In genomic region chr12:101459642-101460346, GRCh38 we compare ENCODE assay signal across 10 cellular contexts. TPM values are rescaled to one million over a fixed set of nuclear protein-coding genes. Genes with fewer than 3 reads are reported as not detected.
DNase-seq lines count a peak whose midpoint lies in the region; ATAC-seq, FAIRE-seq and TF ChIP-seq lines count a peak whose summit lies in the region.
"Had no signal": no experiment of that assay in that cellular context is flagged by ENCODE, and none has a peak within 500 bp of the region (broad histone marks: within the 10 kb centered on the region; RNA-seq: fewer than 3 reads in every experiment).

No MANE protein-coding gene starts in this region.

- TF ChIP-seq CTCF in A549 (IDR thresholded peaks at IDR 0.05) (no peak), Peyer's patch (IDR thresholded peaks at IDR 0.05) (no peak), foreskin fibroblast (IDR thresholded peaks at IDR 0.05; ENCODE audit: low read depth, low read length) (no peak), adrenal gland (IDR thresholded peaks at IDR 0.05) (no peak), smooth muscle cell (IDR thresholded peaks at IDR 0.05; ENCODE audit: borderline replicate concordance, insufficient read depth, poor library complexity, severe bottlenecking) (no peak)

- TF ChIP-seq EP300 in A549 (IDR thresholded peaks at IDR 0.05) = no peak

- TF ChIP-seq POLR2A in A549 (IDR thresholded peaks at IDR 0.05; ENCODE audit: low read length) (no peak), Peyer's patch (IDR thresholded peaks at IDR 0.05) (no peak), adrenal gland (IDR thresholded peaks at IDR 0.05) (no peak)

- intact Hi-C loops in adrenal gland (cut with DNase I) = no loop called here

- H3K4me3 ChIP-seq in A549 (no peak overlapping the region), H7 (ENCODE audit: insufficient read depth, low read depth, low read length) (no peak overlapping the region), Peyer's patch (no peak overlapping the region), foreskin fibroblast (ENCODE audit: low read depth in 1 of 2, low read length in 2 of 2) (no peak overlapping the region), adrenal gland (no peak overlapping the region), smooth muscle cell (no peak overlapping the region)

- peak; percentile 20 to 28; a peak in 1 of 5 replicates for TF ChIP-seq RAD21 in A549 (conservative IDR thresholded peaks at IDR 0.05 in 1 of 2, IDR thresholded peaks at IDR 0.05 in 1 of 2)

- H3K36me3 ChIP-seq in H7 (replicated peaks; ENCODE audit: control insufficient read depth, insufficient read depth, low read length) (no peaks in the 10 kb centered on the region), Peyer's patch (no peaks in the 10 kb centered on the region), adrenal gland (replicated peaks in 1 of 2) (no peaks in the 10 kb centered on the region), smooth muscle cell (ENCODE audit: low read depth) (no peaks in the 10 kb centered on the region)

- H2AFZ ChIP-seq in smooth muscle cell (ENCODE audit: low read depth) = no peak overlapping the region

- H4K20me1 ChIP-seq in smooth muscle cell (ENCODE audit: low read depth) = no peaks in the 10 kb centered on the region

- DNase-seq in A549 (ENCODE audit: low read depth in 1 of 2, low spot score in 1 of 2) (peak; percentile 93 to 94), H7 (peak; percentile 26), Peyer's patch (peak in 2 of 3 donors; percentile 56 to 60), foreskin fibroblast (peak; percentile 12 to 68), adrenal gland (no peak), smooth muscle cell (lab: John Stamatoyannopoulos, UW; ENCODE audit: unreplicated experiment) (no peak)
- DNase-seq in central memory CD4-positive, alpha-beta T cell = no peak
- DNase-seq: activated T-cell treated with anti-CD3 and anti-CD28 coated beads, Interleukin-2, amount 50 U/mL, for 4 hours had no signal

- no peak overlapping the region for H3K9ac ChIP-seq in smooth muscle cell (ENCODE audit: low read depth)

- POLR2A ChIA-PET in A549 (lab: Yijun Ruan, JAX) = interaction anchor here (1.0 kb wide), 1 partner anchor 52 kb away, joined by 3 read pairs; the partner anchor contains the start of gene ARL1

- H3K4me2 ChIP-seq in A549 (peak overlapping the region; percentile 63), smooth muscle cell (no peak overlapping the region)

- H3K9me3 ChIP-seq in A549 (no peaks in the 10 kb centered on the region), Peyer's patch (no peaks in the 10 kb centered on the region), adrenal gland (replicated peaks in 1 of 3) (no peaks in the 10 kb centered on the region), smooth muscle cell (replicated peaks; ENCODE audit: low read depth) (no peaks in the 10 kb centered on the region)

- no peaks in the 10 kb centered on the region for H3K79me2 ChIP-seq in smooth muscle cell (ENCODE audit: low read depth)

- H3K27me3 ChIP-seq in H7 (ENCODE audit: control insufficient read depth, insufficient read depth, low read length) (no peaks in the 10 kb centered on the region), Peyer's patch (no peaks in the 10 kb centered on the region), adrenal gland (no peaks in the 10 kb centered on the region), smooth muscle cell (ENCODE audit: low read depth) (no peaks in the 10 kb centered on the region)

- ATAC-seq in A549 (peak; percentile 99 to 100), HG02610 (IDR thresholded peaks at IDR 0.05; ENCODE audit: unreplicated experiment) (no peak)
- ATAC-seq: activated T-cell treated with anti-CD3 and anti-CD28 coated beads, Interleukin-2, amount 50 U/mL, for 4 hours had no signal

- no peaks in the 10 kb centered on the region for H3F3A ChIP-seq in smooth muscle cell (ENCODE audit: low read depth)

- H3K4me1 ChIP-seq in A549 = peaks cover 17% of the 10 kb centered on the region
- H3K4me1 ChIP-seq in Peyer's patch = peaks cover 0 to 4% (median 0%) of the 10 kb centered on the region in 4 donors
- no peaks in the 10 kb centered on the region for H3K4me1 ChIP-seq in adrenal gland (replicated peaks in 1 of 2)
- no peaks in the 10 kb centered on the region for H3K4me1 ChIP-seq in smooth muscle cell (ENCODE audit: low read depth)

- H3K27ac ChIP-seq in A549 (peak overlapping the region; percentile 64 to 66), Peyer's patch (peak overlapping the region in 1 of 4 donors; percentile 5), adrenal gland (peak overlapping the region in 1 of 5 donors; percentile 12), smooth muscle cell (ENCODE audit: low read depth) (no peak overlapping the region)

- FAIRE-seq in A549 (lab: Jason Lieb, UNC) = no peak

- CTCF ChIA-PET in A549 (lab: Yijun Ruan, JAX) = interaction anchor here (0.7 to 1.5 kb wide), 2 partner anchors 31 to 45 kb away, joined by 3 read pairs; no protein-coding TSS in a partner anchor

- 3% methylated on average over 4 of the region's 4 CpGs for WGBS in A549 (ENCODE audit: missing lambda C conversion rate)
- 34 to 54% (median 37%) methylated on average over 4 of the region's 4 CpGs for WGBS in adrenal gland, 4 donors
- 43% methylated on average over 4 of the region's 4 CpGs for WGBS in smooth muscle cell (ENCODE audit: low lambda C conversion rate)

TF ChIP-seq in A549, 52 proteins besides CTCF, POLR2A, EP300 and RAD21 (continues in another document):
- TF ChIP-seq NPAS2 (CRISPR knock-in tag; IDR thresholded peaks at IDR 0.05; ENCODE audit: borderline replicate concordance) = no peak
- TF ChIP-seq HOXA7 (CRISPR knock-in tag; IDR thresholded peaks at IDR 0.05) = no peak
- TF ChIP-seq MAX (IDR thresholded peaks at IDR 0.05) = peak; percentile 51; the same call in 1 of the 2 replicates
- TF ChIP-seq CHD4 (IDR thresholded peaks at IDR 0.05; ENCODE audit: borderline replicate concordance) = peak; percentile 94; the same call in 1 of the 2 replicates
- no peak for TF ChIP-seq EHF (CRISPR knock-in tag; IDR thresholded peaks at IDR 0.05)
- peak; percentile 76; the same call in 1 of the 2 replicates for TF ChIP-seq KDM1A (IDR thresholded peaks at IDR 0.05; ENCODE audit: low read depth)
- no peak for TF ChIP-seq SMC3 (IDR thresholded peaks at IDR 0.05)
- no peak for TF ChIP-seq MAFK (IDR thresholded peaks at IDR 0.05; ENCODE audit: partially characterized antibody)
- no peak for TF ChIP-seq MYC (IDR thresholded peaks at IDR 0.05; ENCODE audit: borderline replicate concordance, low read length)
- TF ChIP-seq BCL3 (IDR thresholded peaks at IDR 0.05) = no peak
- no peak for TF ChIP-seq CHD2 (IDR thresholded peaks at IDR 0.05; ENCODE audit: low read length, partially characterized antibody)
- peak; percentile 57; the same call in 1 of the 2 replicates for TF ChIP-seq FOSL2 (IDR thresholded peaks at IDR 0.05)
- peak; percentile 90 for TF ChIP-seq FOSL2 (CRISPR knock-in tag; IDR thresholded peaks at IDR 0.05)
- peak; percentile 63 for TF ChIP-seq GATA3 (IDR thresholded peaks at IDR 0.05; ENCODE audit: borderline replicate concordance)
- TF ChIP-seq CEBPB (IDR thresholded peaks at IDR 0.05) = peak in 1 of 2 experiments; percentile 71; a peak in 1 of 4 replicates
- TF ChIP-seq RCOR1 (IDR thresholded peaks at IDR 0.05; ENCODE audit: low read depth, low read length) = no peak
- no peak for TF ChIP-seq HOXB5 (CRISPR knock-in tag; IDR thresholded peaks at IDR 0.05)
- no peak for TF ChIP-seq CBX8 (IDR thresholded peaks at IDR 0.05)
- TF ChIP-seq KDM5A (IDR thresholded peaks at IDR 0.05) = no peak
- no peak for TF ChIP-seq ESRRA (IDR thresholded peaks at IDR 0.05; ENCODE audit: borderline replicate concordance, low read length)
- TF ChIP-seq RNF2 (IDR thresholded peaks at IDR 0.05; ENCODE audit: borderline replicate concordance, low read depth) = no peak
- no peak for TF ChIP-seq NFE2L2 (conservative IDR thresholded peaks at IDR 0.05; ENCODE audit: low read length)

RNA-seq across cellular contexts. Expression of gene SPIC, which starts 15.3 kb away (rescaled TPM):
- polyA plus RNA-seq in A549 (2011; rRNA removed) (0.08 TPM in 1 of 2 replicates, not detected in the other), A549 (2017; fragmentation: RNase III; extraction: RNeasy Plus Mini Kit Qiagen cat#74134 plus additional on column Dnase treatment) (not detected in 3 replicates), adrenal gland (not detected), smooth muscle cell (not detected in 2 replicates)
- polyA plus RNA-seq in A549 (2012; cell fraction: cytosol; rRNA removed) = not detected in 2 replicates
- polyA plus RNA-seq in A549 (2012; cell fraction: nucleus; rRNA removed) = not detected in 2 replicates
- not detected in 2 replicates for polyA minus RNA-seq in A549 (2011; rRNA and poly(A)+ RNA removed)
- total RNA-seq in H7 (2014; rRNA removed; shearing (Covaris generic)) = not detected in 2 replicates
- total RNA-seq in Peyer's patch (not detected), adrenal gland (1 to 10 TPM in 1 of 8 donors, not detected in 7; 1.5 TPM), smooth muscle cell (not detected in 2 replicates)
- total RNA-seq: activated T-cell treated with anti-CD3 and anti-CD28 coated beads, Interleukin-2, amount 50 U/mL, for 4 hours; OCI-LY7 had no signal

RNA-seq across cellular contexts. Expression of gene ARL1, which starts 52.2 kb away (rescaled TPM):
- polyA plus RNA-seq in A549 (2011; rRNA removed) (141 and 154 TPM in 2 replicates), A549 (2017; fragmentation: RNase III; extraction: RNeasy Plus Mini Kit Qiagen cat#74134 plus additional on column Dnase treatment) (70.3 to 76.8 TPM (median 70.8 TPM) in 3 replicates), adrenal gland (100 to 1,000 TPM in 1 of 3 donors, 10 to 100 TPM in 2; 24.9 to 298 (median 28.8) TPM), smooth muscle cell (74.4 and 93.2 TPM in 2 replicates)
- 33.7 and 46.3 TPM in 2 replicates for polyA plus RNA-seq in A549 (2012; cell fraction: cytosol; rRNA removed)
- 11.7 and 14.1 TPM in 2 replicates for polyA plus RNA-seq in A549 (2012; cell fraction: nucleus; rRNA removed)
- 37.4 and 41.1 TPM in 2 replicates for polyA minus RNA-seq in A549 (2011; rRNA and poly(A)+ RNA removed)
- total RNA-seq in H7 (2014; rRNA removed; shearing (Covaris generic)) = 34.8 and 61.9 TPM in 2 replicates
- total RNA-seq in Peyer's patch (10 to 100 TPM; 37.1 to 59.3 (median 50.6) TPM), adrenal gland (100 to 1,000 TPM in 4 of 8 donors, 10 to 100 TPM in 4; 63.7 to 189 (median 113) TPM), smooth muscle cell (122 and 172 TPM in 2 replicates)

Comparison
In these comparisons a context has a peak if more than half of its experiments do, and no peak if none do; other contexts are left out.
1. DNase-seq: peak in A549 (2 of 2), H7 (single experiment), Peyer's patch (2 of 3) and foreskin fibroblast (2 of 2); none in central memory CD4-positive, alpha-beta T cell (single experiment), adrenal gland (0 of 7) and smooth muscle cell (single experiment).